12 cellular contexts compared by ENCODE assay signal in the genomic region with DNA sequence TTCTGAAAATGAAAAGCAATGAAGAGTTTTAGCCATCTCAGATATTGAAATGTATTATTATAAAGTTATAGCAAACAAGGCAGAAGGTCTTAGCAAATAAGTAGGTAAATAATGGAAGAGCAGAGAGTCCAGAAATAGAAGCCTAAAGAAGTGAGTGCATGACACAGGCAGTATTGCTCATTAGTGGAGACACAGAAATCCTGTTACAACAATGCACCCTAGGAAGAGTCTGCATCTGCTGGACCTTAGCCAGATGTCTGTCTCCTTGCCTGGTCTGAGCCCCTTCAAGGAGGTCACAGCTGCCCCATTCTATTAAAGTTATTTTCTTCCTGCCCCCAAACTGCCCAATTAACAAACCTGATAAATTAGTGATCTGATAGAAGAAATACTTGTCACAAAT.
"Had no signal": no experiment of that assay in that cellular context is flagged by ENCODE, and none has a peak within 500 bp of the region (broad histone marks: within the 10 kb centered on the region; RNA-seq: fewer than 3 reads in every experiment).

No MANE protein-coding gene starts in this region.

- H3K9me3 ChIP-seq: stomach, thoracic aorta had no signal

- H3K36me3 ChIP-seq: stomach, thoracic aorta had no signal

- DNase-seq: activated CD4-positive, alpha-beta T cell treated with anti-CD3 and anti-CD28 coated beads for 4 hours; activated CD8-positive, alpha-beta memory T cell treated with anti-CD3 and anti-CD28 coated beads, Interleukin-2, amount 50 U/mL, for 48 hours; activated CD8-positive, alpha-beta T cell treated with anti-CD3 and anti-CD28 coated beads, Interleukin-2, amount 10 ng/mL, durations not matched to agents 7 days and 5 days; activated naive CD4-positive, alpha-beta T cell treated with anti-CD3 and anti-CD28 coated beads for 36 hours; effector memory CD4-positive, alpha-beta T cell; hippocampal formation; left colon; natural killer cell; nucleus accumbens; stomach; T-helper 1 cell had no signal

- H3K27me3 ChIP-seq: stomach had no signal

- H3K27ac ChIP-seq: stomach, thoracic aorta had no signal

- ATAC-seq: activated CD8-positive, alpha-beta T cell treated with anti-CD3 and anti-CD28 coated beads, Interleukin-2, amount 10 ng/mL, durations not matched to agents 7 days and 5 days; left colon; natural killer cell had no signal

- H3K4me3 ChIP-seq: stomach, thoracic aorta had no signal
